In genomic region chrX:47502591-47503222, GRCh38 we compare ENCODE assay signal across 14 cellular contexts. TPM values are rescaled to one million over a fixed set of nuclear protein-coding genes. Genes with fewer than 3 reads are reported as not detected.
DNase-seq lines count a peak whose midpoint lies in the region; ATAC-seq and TF ChIP-seq lines count a peak whose summit lies in the region.
"Had no signal": no experiment of that assay in that cellular context is flagged by ENCODE, and none has a peak within 500 bp of the region (broad histone marks: within the 10 kb centered on the region; RNA-seq: fewer than 3 reads in every experiment).

No MANE protein-coding gene starts in this region.

- intact Hi-C loops in sciatic nerve (cut with DNase I) = no loop called here

- CTCF ChIA-PET in HEK293 (lab: Yijun Ruan, JAX) = interaction anchor here (1.2 to 4.0 kb wide), 2 partner anchors 16 to 20 kb away, joined by 4 to 33 read pairs; no protein-coding TSS in a partner anchor

- H3K36me3 Mint-ChIP-seq in activated T-helper 17 cell treated with anti-CD3 and anti-CD28 coated beads, Interleukin-2, amount 50 U/mL, for 72 hours (ENCODE audit: low read depth) = no peaks in the 10 kb centered on the region
- H3K36me3 Mint-ChIP-seq: CD8-positive, alpha-beta T cell had no signal

- TF ChIP-seq CTCF in HEK293 (tag by site-specific recombination; IDR thresholded peaks at IDR 0.05) = no peak

- no peaks in the 10 kb centered on the region for H3K4me1 ChIP-seq in HEK293 (ENCODE audit: control insufficient read depth, insufficient read depth, low read length)
- H3K4me1 ChIP-seq: sigmoid colon had no signal

- no peaks in the 10 kb centered on the region for H3K36me3 ChIP-seq in HEK293 (ENCODE audit: control insufficient read depth in 2 of 2, insufficient read depth in 1 of 2, low read length in 2 of 2)
- H3K36me3 ChIP-seq: MG63, sigmoid colon had no signal

- ATAC-seq in sciatic nerve (peak; percentile 76), GM19351 (IDR thresholded peaks at IDR 0.05; ENCODE audit: unreplicated experiment) (no peak)
- ATAC-seq in activated T-helper 17 cell treated with anti-CD3 and anti-CD28 coated beads, Interleukin-2, amount 50 U/mL, for 72 hours (replicated peaks) = no peak
- ATAC-seq: CD8-positive, alpha-beta T cell had no signal

- H3K4me3 ChIP-seq in HEK293 (ENCODE audit: low read depth, low read length) = no peak overlapping the region
- H3K4me3 ChIP-seq: MG63, sigmoid colon had no signal

- no peak overlapping the region for H3K27ac ChIP-seq in HEK293 (ENCODE audit: extremely low read depth, low read depth, low read length)
- H3K27ac ChIP-seq: sigmoid colon had no signal

- H3K4me3 Mint-ChIP-seq in activated T-helper 17 cell treated with anti-CD3 and anti-CD28 coated beads, Interleukin-2, amount 50 U/mL, for 72 hours = no peak overlapping the region
- H3K4me3 Mint-ChIP-seq: activated CD4-positive, alpha-beta T cell treated with anti-CD3 and anti-CD28 coated beads, Interleukin-2, amount 10 ng/mL, durations not matched to agents 24 days and 14 days; activated T-helper 1 cell treated with anti-CD3 and anti-CD28 coated beads, Interleukin-12 subunit alpha, Interleukin-12 subunit beta, Interleukin-2, Interleukin-4 antibody, amounts not matched to agents 30 ng/mL and 10 ng/mL and 1 ng/mL, durations not matched to agents 14 hours and 24 hours and 36 hours; CD8-positive, alpha-beta T cell had no signal

- H3K27me3 Mint-ChIP-seq in activated T-helper 17 cell treated with anti-CD3 and anti-CD28 coated beads, Interleukin-2, amount 50 U/mL, for 72 hours = no peaks in the 10 kb centered on the region
- H3K27me3 Mint-ChIP-seq: activated CD4-positive, alpha-beta T cell treated with anti-CD3 and anti-CD28 coated beads, Interleukin-2, amount 10 ng/mL, durations not matched to agents 24 days and 14 days had no signal

- H3K4me1 Mint-ChIP-seq in activated T-helper 17 cell treated with anti-CD3 and anti-CD28 coated beads, Interleukin-2, amount 50 U/mL, for 72 hours = no peaks in the 10 kb centered on the region
- H3K4me1 Mint-ChIP-seq: activated CD4-positive, alpha-beta T cell treated with anti-CD3 and anti-CD28 coated beads, Interleukin-2, amount 10 ng/mL, durations not matched to agents 24 days and 14 days had no signal

- H3K9me3 Mint-ChIP-seq in activated T-helper 17 cell treated with anti-CD3 and anti-CD28 coated beads, Interleukin-2, amount 50 U/mL, for 72 hours = no peaks in the 10 kb centered on the region
- H3K9me3 Mint-ChIP-seq: activated CD4-positive, alpha-beta T cell treated with anti-CD3 and anti-CD28 coated beads, Interleukin-2, amount 10 ng/mL, durations not matched to agents 24 days and 14 days; activated T-helper 1 cell treated with anti-CD3 and anti-CD28 coated beads, Interleukin-12 subunit alpha, Interleukin-12 subunit beta, Interleukin-2, Interleukin-4 antibody, amounts not matched to agents 30 ng/mL and 10 ng/mL and 1 ng/mL, durations not matched to agents 14 hours and 24 hours and 36 hours; CD8-positive, alpha-beta T cell had no signal

- no peaks in the 10 kb centered on the region for H3K9me3 ChIP-seq in HEK293 (ENCODE audit: control insufficient read depth, insufficient read depth, low read depth, low read length)
- H3K9me3 ChIP-seq: MG63, sigmoid colon had no signal

- POLR2A ChIA-PET in HEK293 (lab: Yijun Ruan, JAX) = no interaction called here

- DNase-seq in NCI-H69 (lab: John Stamatoyannopoulos, UW) (peak; percentile 65), fibroblast of gingiva (ENCODE audit: low read depth) (peak; percentile 77), sciatic nerve (ENCODE audit: low spot score) (no peak), SKM-1 treated with dmso at 0.1 percent for 144 hours (lab: John Stamatoyannopoulos, UW; ENCODE audit: unreplicated experiment) (no peak)
- no peak for DNase-seq in activated naive CD4-positive, alpha-beta T cell treated with Interleukin-2 at 50 U/mL for 16 hours
- DNase-seq: activated CD4-positive, alpha-beta T cell treated with anti-CD3 and anti-CD28 coated beads, Interleukin-2, amount 10 ng/mL, durations not matched to agents 24 days and 14 days; CD8-positive, alpha-beta T cell; MG63; SW 1271 had no signal

- H3K27ac Mint-ChIP-seq in activated T-helper 17 cell treated with anti-CD3 and anti-CD28 coated beads, Interleukin-2, amount 50 U/mL, for 72 hours = no peak overlapping the region
- H3K27ac Mint-ChIP-seq: activated CD4-positive, alpha-beta T cell treated with anti-CD3 and anti-CD28 coated beads, Interleukin-2, amount 10 ng/mL, durations not matched to agents 24 days and 14 days; activated T-helper 1 cell treated with anti-CD3 and anti-CD28 coated beads, Interleukin-12 subunit alpha, Interleukin-12 subunit beta, Interleukin-2, Interleukin-4 antibody, amounts not matched to agents 30 ng/mL and 10 ng/mL and 1 ng/mL, durations not matched to agents 14 hours and 24 hours and 36 hours; CD8-positive, alpha-beta T cell had no signal

TF ChIP-seq in HEK293, 187 proteins besides CTCF, POLR2A, EP300 and RAD21:
- TF ChIP-seq ZIC2 (tag by site-specific recombination; IDR thresholded peaks at IDR 0.05) = peak; percentile 77
- TF ChIP-seq, protein P1, sequence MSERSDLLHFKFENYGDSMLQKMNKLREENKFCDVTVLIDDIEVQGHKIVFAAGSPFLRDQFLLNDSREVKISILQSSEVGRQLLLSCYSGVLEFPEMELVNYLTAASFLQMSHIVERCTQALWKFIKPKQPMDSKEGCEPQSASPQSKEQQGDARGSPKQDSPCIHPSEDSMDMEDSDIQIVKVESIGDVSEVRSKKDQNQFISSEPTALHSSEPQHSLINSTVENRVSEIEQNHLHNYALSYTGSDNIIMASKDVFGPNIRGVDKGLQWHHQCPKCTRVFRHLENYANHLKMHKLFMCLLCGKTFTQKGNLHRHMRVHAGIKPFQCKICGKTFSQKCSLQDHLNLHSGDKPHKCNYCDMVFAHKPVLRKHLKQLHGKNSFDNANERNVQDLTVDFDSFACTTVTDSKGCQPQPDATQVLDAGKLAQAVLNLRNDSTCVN (tag by site-specific recombination; optimal IDR thresholded peaks at IDR 0.05) = no peak

RNA-seq across cellular contexts. Expression of gene ZNF41, which starts 19.7 kb away (rescaled TPM):
- 11.6 TPM for total RNA-seq in sciatic nerve
- 10 to 100 TPM; 10.5 to 12.2 TPM for total RNA-seq in activated T-helper 17 cell treated with anti-CD3 and anti-CD28 coated beads, Interleukin-2, amount 50 U/mL, for 72 hours

RNA-seq across cellular contexts. Expression of gene ARAF, which starts 58.3 kb away (rescaled TPM):
- 60.5 TPM for total RNA-seq in sciatic nerve
- total RNA-seq in activated T-helper 17 cell treated with anti-CD3 and anti-CD28 coated beads, Interleukin-2, amount 50 U/mL, for 72 hours = 10 to 100 TPM; 74.8 to 75.5 TPM

Comparison
In these comparisons a context has a peak if more than half of its experiments do, and no peak if none do; other contexts are left out.
1. DNase-seq: peak in NCI-H69 (single experiment) and fibroblast of gingiva (single experiment); none in sciatic nerve (single experiment), activated naive CD4-positive, alpha-beta T cell treated with Interleukin-2 at 50 U/mL for 16 hours (single experiment) and SKM-1 treated with dmso at 0.1 percent for 144 hours (single experiment).